ENCODE assay signal across 18 cellular contexts in the genomic region with DNA sequence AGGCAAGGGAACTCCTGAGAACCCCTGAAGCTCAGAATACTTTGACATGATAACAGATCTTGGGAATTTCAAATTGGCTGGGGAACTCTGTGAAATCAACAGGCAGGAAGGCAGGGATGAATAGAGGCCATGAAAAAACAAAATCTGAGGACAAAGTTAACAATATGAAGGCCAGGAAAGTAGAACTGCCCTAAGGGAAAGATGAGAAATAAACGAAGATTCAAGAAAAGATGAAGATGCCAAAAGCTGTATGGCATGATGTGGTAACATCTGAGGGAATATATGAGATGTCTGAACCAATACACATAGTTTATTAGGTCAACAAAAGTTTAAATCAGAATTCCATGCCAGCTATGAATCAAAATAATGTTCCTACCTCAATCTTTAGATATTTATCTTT. TPM values are rescaled to one million over a fixed set of nuclear protein-coding genes. Genes with fewer than 3 reads are reported as not detected.
"Had no signal": no experiment of that assay in that cellular context is flagged by ENCODE, and none has a peak within 500 bp of the region (broad histone marks: within the 10 kb centered on the region; RNA-seq: fewer than 3 reads in every experiment).

No MANE protein-coding gene starts in this region.

- H3K4me3 ChIP-seq: SJSA1, SK-N-MC had no signal

- H3K27ac ChIP-seq: HL-60, SJSA1, SK-N-MC had no signal

- H3K27me3 ChIP-seq: SJSA1 had no signal

- FAIRE-seq: HTR-8/SVneo, RCC 7860 had no signal

- H3K9me3 ChIP-seq: SJSA1 had no signal

- H3K4me1 ChIP-seq: SJSA1 had no signal

- DNase-seq: KBM-7, MV-4-11, NCI-H1048, NCI-H1436 treated with DMSO at 0.1 percent for 48 hours, NCI-H2081 treated with DMSO at 0.1 percent for 48 hours, NCI-H2171, NCI-H226, NCI-H446, NCI-H524 treated with DMSO at 0.1 percent for 48 hours, Right ventricle myocardium superior, RPMI8226, SIG-M5 had no signal

RNA-seq across cellular contexts. Expression of gene TPH1, which starts 58.2 kb away (rescaled TPM):
- total RNA-seq: LHCN-M2 had no signal
